In the genomic region with DNA sequence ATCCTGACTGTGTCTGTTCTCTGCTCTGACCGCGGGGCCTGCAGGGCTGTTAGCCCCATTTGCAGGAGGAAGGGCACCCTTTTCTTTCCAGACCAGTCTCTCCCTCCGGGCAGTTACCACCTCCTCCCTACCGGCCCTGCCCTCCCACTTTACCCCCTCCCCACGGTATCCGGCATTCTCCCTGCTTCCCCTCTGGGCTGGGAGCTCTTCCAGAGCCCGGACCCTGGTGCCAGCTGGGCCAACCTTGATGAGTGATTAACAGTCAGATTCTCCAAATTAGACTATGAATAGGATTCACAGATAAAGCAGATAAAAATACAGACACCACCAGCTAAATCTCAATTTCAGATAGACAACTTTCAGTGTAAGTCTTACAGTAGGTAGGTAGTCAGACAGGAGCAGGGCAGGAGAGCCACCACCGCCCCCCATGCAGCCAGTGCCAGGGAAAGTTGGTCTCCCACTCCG, we compare ENCODE assay signal across 18 cellular contexts. TPM values are rescaled to one million over a fixed set of nuclear protein-coding genes. Genes with fewer than 3 reads are reported as not detected.
"Had no signal": no experiment of that assay in that cellular context is flagged by ENCODE, and none has a peak within 500 bp of the region (broad histone marks: within the 10 kb centered on the region; RNA-seq: fewer than 3 reads in every experiment).

No MANE protein-coding gene starts in this region.

- H3K27ac ChIP-seq: cardiac muscle cell, prostate gland, vagina had no signal

- H3K4me3 ChIP-seq: cardiac muscle cell, lung had no signal

- H3K27me3 ChIP-seq: vagina had no signal

- H3K4me1 ChIP-seq: prostate gland, vagina had no signal

- H3K27ac Mint-ChIP-seq: activated CD4-positive, alpha-beta memory T cell treated with anti-CD3 and anti-CD28 coated beads for 36 hours; activated CD4-positive, alpha-beta T cell treated with anti-CD3 and anti-CD28 coated beads for 36 hours; activated naive CD8-positive, alpha-beta T cell treated with anti-CD3 and anti-CD28 coated beads for 36 hours; natural killer cell treated with Interleukin-12 subunit alpha and Interleukin-12 subunit beta and Interleukin-15 and Interleukin-18, amount 100 ng/mL, for 72 hours; stimulated activated naive CD8-positive, alpha-beta T cell treated with anti-CD3 and anti-CD28 coated beads, Interleukin-15, amount 100 ng/mL, for 72 hours; T-helper 2 cell treated with Interferon-gamma antibody and Interleukin-4, amounts not matched to agents 5 μg/mL and 100 μg/mL, for 36 hours had no signal

- DNase-seq: activated CD4-positive, alpha-beta memory T cell treated with anti-CD3 and anti-CD28 coated beads for 36 hours; activated CD4-positive, alpha-beta T cell treated with anti-CD3 and anti-CD28 coated beads for 36 hours; activated naive CD8-positive, alpha-beta T cell treated with anti-CD3 and anti-CD28 coated beads for 36 hours; amniotic stem cell; erythroblast; foreskin melanocyte; left colon; stimulated activated CD4-positive, alpha-beta T cell treated with anti-CD3 and anti-CD28 coated beads, Interleukin-15, amount 100 ng/mL, for 24 hours; stimulated activated CD4-positive, alpha-beta T cell treated with anti-CD3 and anti-CD28 coated beads, Interleukin-2, amount 100 ng/mL, for 48 hours; stimulated activated naive CD8-positive, alpha-beta T cell treated with anti-CD3 and anti-CD28 coated beads, Interleukin-15, amount 100 ng/mL, for 72 hours; trophoblast cell had no signal

- ATAC-seq: activated CD4-positive, alpha-beta T cell treated with anti-CD3 and anti-CD28 coated beads for 36 hours; left colon; stimulated activated naive CD8-positive, alpha-beta T cell treated with anti-CD3 and anti-CD28 coated beads, Interleukin-15, amount 100 ng/mL, for 72 hours had no signal

- H3K4me1 Mint-ChIP-seq: activated CD4-positive, alpha-beta T cell treated with anti-CD3 and anti-CD28 coated beads for 36 hours had no signal

- H3K36me3 ChIP-seq: cardiac muscle cell, prostate gland, vagina had no signal

- H3K9me3 Mint-ChIP-seq: natural killer cell treated with Interleukin-12 subunit alpha and Interleukin-12 subunit beta and Interleukin-15 and Interleukin-18, amount 100 ng/mL, for 72 hours had no signal

- H3K4me3 Mint-ChIP-seq: activated CD4-positive, alpha-beta memory T cell treated with anti-CD3 and anti-CD28 coated beads for 36 hours; activated CD4-positive, alpha-beta T cell treated with anti-CD3 and anti-CD28 coated beads for 36 hours; activated naive CD8-positive, alpha-beta T cell treated with anti-CD3 and anti-CD28 coated beads for 36 hours; natural killer cell treated with Interleukin-12 subunit alpha and Interleukin-12 subunit beta and Interleukin-15 and Interleukin-18, amount 100 ng/mL, for 72 hours; stimulated activated naive CD8-positive, alpha-beta T cell treated with anti-CD3 and anti-CD28 coated beads, Interleukin-15, amount 100 ng/mL, for 72 hours; T-helper 2 cell treated with Interferon-gamma antibody and Interleukin-4, amounts not matched to agents 5 μg/mL and 100 μg/mL, for 36 hours had no signal

- H3K36me3 Mint-ChIP-seq: activated naive CD8-positive, alpha-beta T cell treated with anti-CD3 and anti-CD28 coated beads for 36 hours had no signal

- H3K9me3 ChIP-seq: prostate gland, vagina had no signal

RNA-seq across cellular contexts. Expression of gene JAKMIP1, which starts 45.9 kb away (rescaled TPM):
- total RNA-seq: skeletal muscle tissue had no signal
